ENCODE assay signal across 1 cellular context in the genomic region with DNA sequence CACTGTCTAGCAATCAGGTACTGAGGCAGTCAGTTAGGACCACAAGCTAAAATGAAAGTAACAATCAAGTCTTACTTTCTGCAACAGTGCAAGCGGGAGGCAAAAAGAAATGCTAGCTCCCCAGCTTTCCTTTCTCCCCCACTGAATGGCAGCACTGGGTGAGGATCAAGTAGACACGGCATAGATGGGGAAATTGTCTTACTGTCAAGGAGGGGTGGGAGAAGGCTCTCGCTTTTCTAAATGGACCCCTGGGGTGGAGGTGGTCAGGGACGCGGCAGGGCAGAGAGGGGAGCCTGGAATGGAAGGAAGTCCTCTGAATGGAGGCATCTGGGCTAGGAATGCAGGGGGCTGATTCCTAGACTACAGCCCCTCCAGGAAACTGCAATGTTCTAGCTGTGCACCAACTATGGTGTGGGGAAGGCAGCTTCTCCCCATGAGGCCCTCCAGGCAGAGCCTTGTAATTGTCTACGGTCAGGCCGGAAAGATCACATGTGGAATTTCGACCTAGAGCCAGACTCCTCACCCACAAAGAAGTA.
TF ChIP-seq lines count a peak whose summit lies in the region.

No MANE protein-coding gene starts in this region.

TF ChIP-seq in GM23338, 12 proteins besides CTCF, POLR2A, EP300 and RAD21 (continued from another document):
- TF ChIP-seq, protein P1, sequence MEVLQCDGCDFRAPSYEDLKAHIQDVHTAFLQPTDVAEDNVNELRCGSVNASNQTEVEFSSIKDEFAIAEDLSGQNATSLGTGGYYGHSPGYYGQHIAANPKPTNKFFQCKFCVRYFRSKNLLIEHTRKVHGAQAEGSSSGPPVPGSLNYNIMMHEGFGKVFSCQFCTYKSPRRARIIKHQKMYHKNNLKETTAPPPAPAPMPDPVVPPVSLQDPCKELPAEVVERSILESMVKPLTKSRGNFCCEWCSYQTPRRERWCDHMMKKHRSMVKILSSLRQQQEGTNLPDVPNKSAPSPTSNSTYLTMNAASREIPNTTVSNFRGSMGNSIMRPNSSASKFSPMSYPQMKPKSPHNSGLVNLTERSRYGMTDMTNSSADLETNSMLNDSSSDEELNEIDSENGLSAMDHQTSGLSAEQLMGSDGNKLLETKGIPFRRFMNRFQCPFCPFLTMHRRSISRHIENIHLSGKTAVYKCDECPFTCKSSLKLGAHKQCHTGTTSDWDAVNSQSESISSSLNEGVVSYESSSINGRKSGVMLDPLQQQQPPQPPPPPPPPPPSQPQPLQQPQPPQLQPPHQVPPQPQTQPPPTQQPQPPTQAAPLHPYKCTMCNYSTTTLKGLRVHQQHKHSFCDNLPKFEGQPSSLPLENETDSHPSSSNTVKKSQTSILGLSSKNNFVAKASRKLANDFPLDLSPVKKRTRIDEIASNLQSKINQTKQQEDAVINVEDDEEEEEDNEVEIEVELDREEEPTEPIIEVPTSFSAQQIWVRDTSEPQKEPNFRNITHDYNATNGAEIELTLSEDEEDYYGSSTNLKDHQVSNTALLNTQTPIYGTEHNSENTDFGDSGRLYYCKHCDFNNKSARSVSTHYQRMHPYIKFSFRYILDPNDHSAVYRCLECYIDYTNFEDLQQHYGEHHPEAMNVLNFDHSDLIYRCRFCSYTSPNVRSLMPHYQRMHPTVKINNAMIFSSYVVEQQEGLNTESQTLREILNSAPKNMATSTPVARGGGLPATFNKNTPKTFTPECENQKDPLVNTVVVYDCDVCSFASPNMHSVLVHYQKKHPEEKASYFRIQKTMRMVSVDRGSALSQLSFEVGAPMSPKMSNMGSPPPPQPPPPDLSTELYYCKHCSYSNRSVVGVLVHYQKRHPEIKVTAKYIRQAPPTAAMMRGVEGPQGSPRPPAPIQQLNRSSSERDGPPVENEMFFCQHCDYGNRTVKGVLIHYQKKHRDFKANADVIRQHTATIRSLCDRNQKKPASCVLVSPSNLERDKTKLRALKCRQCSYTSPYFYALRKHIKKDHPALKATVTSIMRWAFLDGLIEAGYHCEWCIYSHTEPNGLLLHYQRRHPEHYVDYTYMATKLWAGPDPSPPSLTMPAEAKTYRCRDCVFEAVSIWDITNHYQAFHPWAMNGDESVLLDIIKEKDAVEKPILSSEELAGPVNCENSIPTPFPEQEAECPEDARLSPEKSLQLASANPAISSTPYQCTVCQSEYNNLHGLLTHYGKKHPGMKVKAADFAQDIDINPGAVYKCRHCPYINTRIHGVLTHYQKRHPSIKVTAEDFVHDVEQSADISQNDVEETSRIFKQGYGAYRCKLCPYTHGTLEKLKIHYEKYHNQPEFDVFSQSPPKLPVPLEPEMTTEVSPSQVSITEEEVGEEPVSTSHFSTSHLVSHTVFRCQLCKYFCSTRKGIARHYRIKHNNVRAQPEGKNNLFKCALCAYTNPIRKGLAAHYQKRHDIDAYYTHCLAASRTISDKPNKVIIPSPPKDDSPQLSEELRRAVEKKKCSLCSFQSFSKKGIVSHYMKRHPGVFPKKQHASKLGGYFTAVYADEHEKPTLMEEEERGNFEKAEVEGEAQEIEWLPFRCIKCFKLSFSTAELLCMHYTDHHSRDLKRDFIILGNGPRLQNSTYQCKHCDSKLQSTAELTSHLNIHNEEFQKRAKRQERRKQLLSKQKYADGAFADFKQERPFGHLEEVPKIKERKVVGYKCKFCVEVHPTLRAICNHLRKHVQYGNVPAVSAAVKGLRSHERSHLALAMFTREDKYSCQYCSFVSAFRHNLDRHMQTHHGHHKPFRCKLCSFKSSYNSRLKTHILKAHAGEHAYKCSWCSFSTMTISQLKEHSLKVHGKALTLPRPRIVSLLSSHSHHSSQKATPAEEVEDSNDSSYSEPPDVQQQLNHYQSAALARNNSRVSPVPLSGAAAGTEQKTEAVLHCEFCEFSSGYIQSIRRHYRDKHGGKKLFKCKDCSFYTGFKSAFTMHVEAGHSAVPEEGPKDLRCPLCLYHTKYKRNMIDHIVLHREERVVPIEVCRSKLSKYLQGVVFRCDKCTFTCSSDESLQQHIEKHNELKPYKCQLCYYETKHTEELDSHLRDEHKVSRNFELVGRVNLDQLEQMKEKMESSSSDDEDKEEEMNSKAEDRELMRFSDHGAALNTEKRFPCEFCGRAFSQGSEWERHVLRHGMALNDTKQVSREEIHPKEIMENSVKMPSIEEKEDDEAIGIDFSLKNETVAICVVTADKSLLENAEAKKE (CRISPR knock-in tag; IDR thresholded peaks at IDR 0.05) = peak; percentile 95
- no peak for TF ChIP-seq EZH2 (IDR thresholded peaks at IDR 0.05; ENCODE audit: low read depth, unreplicated experiment)
- TF ChIP-seq EZH2phosphoT487 (IDR thresholded peaks at IDR 0.05; ENCODE audit: unreplicated experiment) = no peak
